In genomic region chr18:23587220-23587642, GRCh38 we compare ENCODE assay signal across 8 cellular contexts. TPM values are rescaled to one million over a fixed set of nuclear protein-coding genes. Genes with fewer than 3 reads are reported as not detected.
DNase-seq lines count a peak whose midpoint lies in the region; ATAC-seq, FAIRE-seq and TF ChIP-seq lines count a peak whose summit lies in the region.

No MANE protein-coding gene starts in this region.

- no peak for TF ChIP-seq POLR2A in A549 (IDR thresholded peaks at IDR 0.05; ENCODE audit: low read length)
- no peak for TF ChIP-seq POLR2A in GM12878 (IDR thresholded peaks at IDR 0.05; ENCODE audit: low read depth, low read length)

- ATAC-seq in A549 = no peak
- ATAC-seq in GM12878 = no peak

- RAD21 ChIA-PET in GM12878 (lab: Charles Lee; ENCODE audit: unreplicated experiment) = interaction anchor here (1.3 to 2.1 kb wide), 5 partner anchors 26 to 116 kb away, joined by 3 to 8 read pairs (median 6); no protein-coding TSS in a partner anchor

- H3K27ac ChIP-seq in A549 (peak overlapping the region; percentile 98 to 99), GM12878 (ENCODE audit: control insufficient read depth, insufficient read depth) (no peak overlapping the region)

- DNase-seq in A549 (ENCODE audit: low read depth in 1 of 2, low spot score in 1 of 2) (no peak), HFFc6 (no peak), GM12878 (ENCODE audit: low read depth, low spot score) (no peak), NCI-H2171 (lab: John Stamatoyannopoulos, UW) (no peak), HTR-8/SVneo (ENCODE audit: insufficient read length, low spot score) (no peak), DMS53 treated with DMSO at 0.1 percent for 48 hours (lab: John Stamatoyannopoulos, UW; ENCODE audit: unreplicated experiment) (no peak)
- DNase-seq in stimulated activated naive CD4-positive, alpha-beta T cell (lab: John Stamatoyannopoulos, UW) = no peak

- H3K36me3 ChIP-seq in GM12878 (ENCODE audit: control insufficient read depth in 2 of 2, insufficient read depth in 2 of 2, low read length in 1 of 2) (no peaks in the 10 kb centered on the region), mucosa of stomach (ENCODE audit: control insufficient read depth, insufficient read depth, low read length) (no peaks in the 10 kb centered on the region)

- in situ Hi-C loops in GM12878 (cut with MboI) = no loop called here

- TF ChIP-seq CTCF in A549 (IDR thresholded peaks at IDR 0.05) (no peak), HFFc6 (IDR thresholded peaks at IDR 0.05) (peak; percentile 61), GM12878 (IDR thresholded peaks at IDR 0.05 in 2 of 3, conservative IDR thresholded peaks at IDR 0.05 in 1 of 3; ENCODE audit: control insufficient read depth in 2 of 3, extremely low read depth in 1 of 3, insufficient read depth in 1 of 3, low read depth in 3 of 3, low read length in 3 of 3) (no peak)

- no peaks in the 10 kb centered on the region for H3K27me3 ChIP-seq in GM12878 (replicated peaks in 1 of 2; ENCODE audit: control insufficient read depth in 2 of 2, insufficient read depth in 2 of 2, low read length in 1 of 2)
- H3K27me3 ChIP-seq in mucosa of stomach (ENCODE audit: control insufficient read depth, insufficient read depth, low read length) = no peaks in the 10 kb centered on the region

- H3K9ac ChIP-seq in GM12878 (ENCODE audit: control insufficient read depth, insufficient read depth, low read length) (peak overlapping the region; percentile 53), mucosa of stomach (ENCODE audit: low read length) (peak overlapping the region; percentile 98)

- BruUV-seq in GM12878 (replicated peaks; lab: Mats Ljungman, UMichigan) = no TSS peak

- peaks cover 56% of the 10 kb centered on the region for H3K4me1 Mint-ChIP-seq in HFFc6 (ENCODE audit: low read depth)

- peaks cover 55% of the 10 kb centered on the region for H3K4me1 ChIP-seq in A549
- peaks cover 7% of the 10 kb centered on the region; the same call in 1 of the 2 replicates for H3K4me1 ChIP-seq in GM12878 (ENCODE audit: control insufficient read depth, insufficient read depth, low read length)
- H3K4me1 ChIP-seq in mucosa of stomach (ENCODE audit: control insufficient read depth, insufficient read depth, low read length) = peaks cover 9% of the 10 kb centered on the region

- peaks cover 35% of the 10 kb centered on the region for H3K79me2 ChIP-seq in GM12878 (ENCODE audit: control insufficient read depth, insufficient read depth, low read length)

- peak overlapping the region; percentile 91 for H3K4me3 Mint-ChIP-seq in HFFc6

- H3K4me3 ChIP-seq in A549 (no peak overlapping the region), GM12878 (peak overlapping the region; percentile 91; the same call in 1 of the 2 replicates), mucosa of stomach (ENCODE audit: low read length) (peak overlapping the region; percentile 33)

- H3K9me3 Mint-ChIP-seq in HFFc6 = no peaks in the 10 kb centered on the region

- intact Hi-C loops in GM12878 (cut with micrococcal nuclease; ENCODE audit: unreplicated experiment) = loop anchor here (2.0 to 5.0 kb wide), 3 partner anchors 32 to 82 kb away; no protein-coding TSS in a partner anchor

- peak overlapping the region; percentile 78 for H2AFZ ChIP-seq in GM12878 (ENCODE audit: control insufficient read depth, low read depth, low read length)

- CTCF ChIA-PET in A549 (lab: Yijun Ruan, JAX) (interaction anchor here (1.3 to 2.4 kb wide), 5 partner anchors 31 to 116 kb away, joined by 3 to 11 read pairs (median 4); no protein-coding TSS in a partner anchor), GM12878 (lab: Yijun Ruan, JAX) (interaction anchor here (0.7 to 2.7 kb wide), 15 partner anchors 11 to 307 kb away, joined by 3 to 16 read pairs (median 4); no protein-coding TSS in a partner anchor)

- H3K36me3 Mint-ChIP-seq in HFFc6 (ENCODE audit: low read depth) = peaks cover 9% of the 10 kb centered on the region

- TF ChIP-seq RAD21 in A549 (conservative IDR thresholded peaks at IDR 0.05 in 1 of 2, IDR thresholded peaks at IDR 0.05 in 1 of 2) (no peak), GM12878 (IDR thresholded peaks at IDR 0.05; ENCODE audit: insufficient read depth, low read depth, low read length) (no peak)

- H3K27me3 Mint-ChIP-seq in HFFc6 (ENCODE audit: insufficient read depth) = no peaks in the 10 kb centered on the region

- FAIRE-seq in A549 (lab: Jason Lieb, UNC) = no peak
- no peak for FAIRE-seq in GM12878 (lab: Jason Lieb, UNC)
- no peak for FAIRE-seq in HTR-8/SVneo (lab: Jason Lieb, UNC)

- H3K4me2 ChIP-seq in A549 = peak overlapping the region; percentile 73
- H3K4me2 ChIP-seq in GM12878 (ENCODE audit: control insufficient read depth, insufficient read depth) = peak overlapping the region; percentile 94

- whole genome bisulfite sequencing in A549 (ENCODE audit: missing lambda C conversion rate) = 21% methylated on average over 7 of the region's 7 CpGs
- WGBS in GM12878 (ENCODE audit: insufficient coverage, insufficient replicate concordance, low lambda C conversion rate, missing lambda C conversion rate) = 14% methylated on average over 7 of the region's 7 CpGs

- no peaks in the 10 kb centered on the region for H3K9me3 ChIP-seq in A549
- H3K9me3 ChIP-seq in GM12878 (replicated peaks; ENCODE audit: control insufficient read depth, insufficient read depth, low read length) = no peaks in the 10 kb centered on the region
- no peaks in the 10 kb centered on the region for H3K9me3 ChIP-seq in mucosa of stomach (ENCODE audit: control insufficient read depth, low read length)

- peak overlapping the region; percentile 98 for H3K27ac Mint-ChIP-seq in HFFc6

- SMC1A ChIA-PET in GM12878 (lab: Charles Lee; ENCODE audit: uncharacterized antibody, unreplicated experiment) = interaction anchor here (0.8 to 2.3 kb wide), 6 partner anchors 27 to 71 kb away, joined by 3 to 14 read pairs (median 5); no protein-coding TSS in a partner anchor

- no peaks in the 10 kb centered on the region for H4K20me1 ChIP-seq in GM12878 (ENCODE audit: control insufficient read depth, insufficient read depth)

- TF ChIP-seq EP300 in A549 (IDR thresholded peaks at IDR 0.05) = no peak
- TF ChIP-seq EP300 in GM12878 (IDR thresholded peaks at IDR 0.05; ENCODE audit: borderline replicate concordance in 1 of 2, control insufficient read depth in 1 of 2, low read depth in 2 of 2, low read length in 2 of 2) = no peak

- POLR2A ChIA-PET in A549 (lab: Yijun Ruan, JAX) (no interaction called here), GM12878 (lab: Charles Lee) (no interaction called here)

TF ChIP-seq in A549, 52 proteins besides CTCF, POLR2A, EP300 and RAD21:
- TF ChIP-seq EHMT2 (IDR thresholded peaks at IDR 0.05; ENCODE audit: low read depth) (no peak), EHF (CRISPR knock-in tag; IDR thresholded peaks at IDR 0.05) (no peak), NPAS2 (CRISPR knock-in tag; IDR thresholded peaks at IDR 0.05; ENCODE audit: borderline replicate concordance) (no peak), FOXS1 (CRISPR knock-in tag; IDR thresholded peaks at IDR 0.05) (no peak), PHF8 (IDR thresholded peaks at IDR 0.05; ENCODE audit: borderline replicate concordance, low read depth) (no peak), HOXB5 (CRISPR knock-in tag; IDR thresholded peaks at IDR 0.05) (no peak), FOSL2 (IDR thresholded peaks at IDR 0.05) (no peak), FOSL2 (CRISPR knock-in tag; IDR thresholded peaks at IDR 0.05) (no peak), NR3C1 (IDR thresholded peaks at IDR 0.05) (no peak)

TF ChIP-seq in GM12878, 131 proteins besides CTCF, POLR2A, EP300 and RAD21 (continues in another document):
- TF ChIP-seq NFIC (IDR thresholded peaks at IDR 0.05; ENCODE audit: low read depth, low read length) (no peak), SUPT20H (IDR thresholded peaks at IDR 0.05; ENCODE audit: borderline replicate concordance, control insufficient read depth, low read depth, low read length) (no peak), ETV6 (conservative IDR thresholded peaks at IDR 0.05 in 1 of 2, IDR thresholded peaks at IDR 0.05 in 1 of 2; ENCODE audit: borderline replicate concordance in 1 of 2, low read depth in 1 of 2) (no peak), SP1 (IDR thresholded peaks at IDR 0.05; ENCODE audit: low read depth, low read length) (no peak), MXI1 (IDR thresholded peaks at IDR 0.05; ENCODE audit: low read depth, low read length) (no peak)

RNA-seq across cellular contexts. Expression of gene NPC1, which starts 0.9 kb away (rescaled TPM):
- polyA plus RNA-seq in A549 (2011; rRNA removed) (42.5 and 45.0 TPM in 2 replicates), A549 (2017; fragmentation: RNase III; extraction: RNeasy Plus Mini Kit Qiagen cat#74134 plus additional on column Dnase treatment) (56.9 to 69.2 TPM (median 61.4 TPM) in 3 replicates), GM12878 (2011; rRNA removed) (38.3 and 45.2 TPM in 2 replicates), GM12878 (2014; fragmentation: Illumina TruSeq; extraction: Trizol) (17.4 and 21.1 TPM in 2 replicates), GM12878 (2014; fragmentation: Nextera tagmentation; extraction: Ambion mirVana) (10 to 100 TPM; 10.1 to 11.0 TPM), GM12878 (2014; rRNA removed) (15.8 and 19.0 TPM in 2 replicates), GM12878 (2016; fragmentation: Nextera tagmentation; extraction: Ambion mirVana) (10 to 100 TPM; 20.6 to 24.4 TPM)
- 31.4 and 37.2 TPM in 2 replicates for polyA plus RNA-seq in A549 (2012; cell fraction: cytosol; rRNA removed)
- polyA plus RNA-seq in A549 (2012; cell fraction: nucleus; rRNA removed) = 106 and 115 TPM in 2 replicates
- polyA minus RNA-seq in A549 (2011; rRNA and poly(A)+ RNA removed) = 121 and 124 TPM in 2 replicates
- 10 to 100 TPM; 25.4 to 46.2 (median 34.3) TPM for total RNA-seq in HFFc6 (2021; fragmentation: NEBNext Ultra II Directional; extraction: Animal tissue kit (Norgen Biotek cat#: 25700))
- 177 TPM in 2 replicates for total RNA-seq in GM12878 (2013; cell fraction: nucleolus; rRNA removed)
- total RNA-seq in GM12878 (2014; rRNA removed) (18.9 and 24.0 TPM in 2 replicates), GM12878 (2014; rRNA removed; fragmentation: Illumina TruSeq; extraction: Trizol) (19.9 and 21.1 TPM in 2 replicates), GM12878 (2021) (22.9 and 25.5 TPM in 2 replicates)
- 8.6 TPM for polyA plus RNA-seq in GM12878 (2011; ENCODE audit: low read depth)
- polyA plus RNA-seq in GM12878 (2011; cell fraction: cytosol; rRNA removed) = 52.8 and 53.1 TPM in 2 replicates
- polyA plus RNA-seq in GM12878 (2011; cell fraction: nucleus; rRNA removed) = 114 and 152 TPM in 2 replicates
- 12.9 and 20.2 TPM in 2 replicates for polyA plus RNA-seq in GM12878 (2012)
- polyA minus RNA-seq in GM12878 (2011; rRNA and poly(A)+ RNA removed) = 106 and 135 TPM in 2 replicates
- 26.2 and 31.5 TPM in 2 replicates for polyA minus RNA-seq in GM12878 (2011; cell fraction: cytosol; rRNA and poly(A)+ RNA removed)
- 98.8 and 143 TPM in 2 replicates for polyA minus RNA-seq in GM12878 (2011; cell fraction: nucleus; rRNA and poly(A)+ RNA removed)
